Comparison of ENCODE assay signal across 1 cellular context in the genomic region with DNA sequence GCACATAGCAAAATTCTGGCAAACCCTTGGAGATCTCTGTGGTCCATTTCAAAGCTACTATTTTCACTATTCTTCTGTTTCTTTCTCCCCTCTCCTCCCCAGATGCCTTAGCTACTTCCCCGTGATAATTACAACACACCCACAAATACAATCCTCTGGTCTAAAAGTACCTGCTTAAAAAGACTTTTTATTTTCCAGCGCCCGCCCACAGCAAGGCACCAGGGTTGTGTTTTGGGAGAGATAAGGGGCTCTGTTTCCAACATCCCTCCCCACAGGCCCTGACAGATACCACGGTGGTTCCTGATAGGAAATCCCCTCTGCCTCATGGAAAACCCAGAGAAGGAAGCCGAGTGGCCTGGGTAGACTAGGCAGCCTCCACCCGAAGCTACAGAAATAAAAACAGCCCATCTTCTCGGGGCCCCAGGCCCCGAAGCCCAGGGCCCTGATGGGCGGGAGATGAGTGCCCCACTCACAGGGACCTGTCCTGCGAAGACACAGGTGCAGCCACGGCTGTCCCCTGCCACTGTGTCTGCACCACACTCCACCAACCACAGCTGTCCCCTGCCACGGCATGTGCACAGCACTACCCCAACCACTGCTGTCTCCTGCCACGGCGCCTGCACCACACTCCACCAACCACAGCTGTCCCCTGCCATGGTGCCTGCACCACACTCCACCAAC.
TF ChIP-seq lines count a peak whose summit lies in the region.

No MANE protein-coding gene starts in this region.

TF ChIP-seq in K562, 482 proteins besides CTCF, POLR2A, EP300 and RAD21 (continued from another document):
- TF ChIP-seq, protein P1, sequence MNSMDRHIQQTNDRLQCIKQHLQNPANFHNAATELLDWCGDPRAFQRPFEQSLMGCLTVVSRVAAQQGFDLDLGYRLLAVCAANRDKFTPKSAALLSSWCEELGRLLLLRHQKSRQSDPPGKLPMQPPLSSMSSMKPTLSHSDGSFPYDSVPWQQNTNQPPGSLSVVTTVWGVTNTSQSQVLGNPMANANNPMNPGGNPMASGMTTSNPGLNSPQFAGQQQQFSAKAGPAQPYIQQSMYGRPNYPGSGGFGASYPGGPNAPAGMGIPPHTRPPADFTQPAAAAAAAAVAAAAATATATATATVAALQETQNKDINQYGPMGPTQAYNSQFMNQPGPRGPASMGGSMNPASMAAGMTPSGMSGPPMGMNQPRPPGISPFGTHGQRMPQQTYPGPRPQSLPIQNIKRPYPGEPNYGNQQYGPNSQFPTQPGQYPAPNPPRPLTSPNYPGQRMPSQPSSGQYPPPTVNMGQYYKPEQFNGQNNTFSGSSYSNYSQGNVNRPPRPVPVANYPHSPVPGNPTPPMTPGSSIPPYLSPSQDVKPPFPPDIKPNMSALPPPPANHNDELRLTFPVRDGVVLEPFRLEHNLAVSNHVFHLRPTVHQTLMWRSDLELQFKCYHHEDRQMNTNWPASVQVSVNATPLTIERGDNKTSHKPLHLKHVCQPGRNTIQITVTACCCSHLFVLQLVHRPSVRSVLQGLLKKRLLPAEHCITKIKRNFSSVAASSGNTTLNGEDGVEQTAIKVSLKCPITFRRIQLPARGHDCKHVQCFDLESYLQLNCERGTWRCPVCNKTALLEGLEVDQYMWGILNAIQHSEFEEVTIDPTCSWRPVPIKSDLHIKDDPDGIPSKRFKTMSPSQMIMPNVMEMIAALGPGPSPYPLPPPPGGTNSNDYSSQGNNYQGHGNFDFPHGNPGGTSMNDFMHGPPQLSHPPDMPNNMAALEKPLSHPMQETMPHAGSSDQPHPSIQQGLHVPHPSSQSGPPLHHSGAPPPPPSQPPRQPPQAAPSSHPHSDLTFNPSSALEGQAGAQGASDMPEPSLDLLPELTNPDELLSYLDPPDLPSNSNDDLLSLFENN (IDR thresholded peaks at IDR 0.05; ENCODE audit: low read depth in 2 of 2, low read length in 2 of 2): peak in 1 of 2 experiments; percentile 76; a peak in 2 of 4 replicates
- TF ChIP-seq ZKSCAN8 (CRISPR knock-in tag; IDR thresholded peaks at IDR 0.05) (peak; percentile 38; the same call in 1 of the 2 replicates), ZFX (CRISPR knock-in tag; IDR thresholded peaks at IDR 0.05) (peak; percentile 41; the same call in 1 of the 2 replicates), MTF1 (CRISPR knock-in tag; IDR thresholded peaks at IDR 0.05; ENCODE audit: borderline replicate concordance) (0 out of 2 replicates have a peak, but pooled peaks have one; percentile 12), PML (IDR thresholded peaks at IDR 0.05; ENCODE audit: low read length) (peak; percentile 83), RB1 (IDR thresholded peaks at IDR 0.05; ENCODE audit: low read depth) (no peak), MCM5 (IDR thresholded peaks at IDR 0.05; ENCODE audit: low read depth) (no peak), GATAD2B (IDR thresholded peaks at IDR 0.05; ENCODE audit: borderline replicate concordance) (peak; percentile 66; the same call in 1 of the 2 replicates), SMARCE1 (IDR thresholded peaks at IDR 0.05) (peak; percentile 86), ZNF175 (CRISPR knock-in tag; IDR thresholded peaks at IDR 0.05; ENCODE audit: low read depth) (0 out of 2 replicates have a peak, but pooled peaks have one; percentile 5), ZNF12 (CRISPR knock-in tag; IDR thresholded peaks at IDR 0.05) (no peak), POLR3G (IDR thresholded peaks at IDR 0.05; ENCODE audit: extremely low read depth, insufficient read length, insufficient replicate concordance) (no peak), GATAD2A (IDR thresholded peaks at IDR 0.05) (peak; percentile 57; the same call in 1 of the 2 replicates), ZNF263 (CRISPR knock-in tag; IDR thresholded peaks at IDR 0.05; ENCODE audit: borderline replicate concordance) (0 out of 2 replicates have a peak, but pooled peaks have one; percentile 30), ZNF41 (CRISPR knock-in tag; conservative IDR thresholded peaks at IDR 0.05) (no peak), CC2D1A (IDR thresholded peaks at IDR 0.05) (peak; percentile 77; the same call in 1 of the 2 replicates), CEBPB (tag; IDR thresholded peaks at IDR 0.05) (peak; percentile 57; the same call in 1 of the 2 replicates)
- TF ChIP-seq, protein P2, sequence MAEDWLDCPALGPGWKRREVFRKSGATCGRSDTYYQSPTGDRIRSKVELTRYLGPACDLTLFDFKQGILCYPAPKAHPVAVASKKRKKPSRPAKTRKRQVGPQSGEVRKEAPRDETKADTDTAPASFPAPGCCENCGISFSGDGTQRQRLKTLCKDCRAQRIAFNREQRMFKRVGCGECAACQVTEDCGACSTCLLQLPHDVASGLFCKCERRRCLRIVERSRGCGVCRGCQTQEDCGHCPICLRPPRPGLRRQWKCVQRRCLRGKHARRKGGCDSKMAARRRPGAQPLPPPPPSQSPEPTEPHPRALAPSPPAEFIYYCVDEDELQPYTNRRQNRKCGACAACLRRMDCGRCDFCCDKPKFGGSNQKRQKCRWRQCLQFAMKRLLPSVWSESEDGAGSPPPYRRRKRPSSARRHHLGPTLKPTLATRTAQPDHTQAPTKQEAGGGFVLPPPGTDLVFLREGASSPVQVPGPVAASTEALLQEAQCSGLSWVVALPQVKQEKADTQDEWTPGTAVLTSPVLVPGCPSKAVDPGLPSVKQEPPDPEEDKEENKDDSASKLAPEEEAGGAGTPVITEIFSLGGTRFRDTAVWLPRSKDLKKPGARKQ (CRISPR knock-in tag; IDR thresholded peaks at IDR 0.05): no peak
- TF ChIP-seq, protein P3, sequence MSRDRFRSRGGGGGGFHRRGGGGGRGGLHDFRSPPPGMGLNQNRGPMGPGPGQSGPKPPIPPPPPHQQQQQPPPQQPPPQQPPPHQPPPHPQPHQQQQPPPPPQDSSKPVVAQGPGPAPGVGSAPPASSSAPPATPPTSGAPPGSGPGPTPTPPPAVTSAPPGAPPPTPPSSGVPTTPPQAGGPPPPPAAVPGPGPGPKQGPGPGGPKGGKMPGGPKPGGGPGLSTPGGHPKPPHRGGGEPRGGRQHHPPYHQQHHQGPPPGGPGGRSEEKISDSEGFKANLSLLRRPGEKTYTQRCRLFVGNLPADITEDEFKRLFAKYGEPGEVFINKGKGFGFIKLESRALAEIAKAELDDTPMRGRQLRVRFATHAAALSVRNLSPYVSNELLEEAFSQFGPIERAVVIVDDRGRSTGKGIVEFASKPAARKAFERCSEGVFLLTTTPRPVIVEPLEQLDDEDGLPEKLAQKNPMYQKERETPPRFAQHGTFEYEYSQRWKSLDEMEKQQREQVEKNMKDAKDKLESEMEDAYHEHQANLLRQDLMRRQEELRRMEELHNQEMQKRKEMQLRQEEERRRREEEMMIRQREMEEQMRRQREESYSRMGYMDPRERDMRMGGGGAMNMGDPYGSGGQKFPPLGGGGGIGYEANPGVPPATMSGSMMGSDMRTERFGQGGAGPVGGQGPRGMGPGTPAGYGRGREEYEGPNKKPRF (IDR thresholded peaks at IDR 0.05; ENCODE audit: low read depth, low read length): no peak
- TF ChIP-seq, protein P4, sequence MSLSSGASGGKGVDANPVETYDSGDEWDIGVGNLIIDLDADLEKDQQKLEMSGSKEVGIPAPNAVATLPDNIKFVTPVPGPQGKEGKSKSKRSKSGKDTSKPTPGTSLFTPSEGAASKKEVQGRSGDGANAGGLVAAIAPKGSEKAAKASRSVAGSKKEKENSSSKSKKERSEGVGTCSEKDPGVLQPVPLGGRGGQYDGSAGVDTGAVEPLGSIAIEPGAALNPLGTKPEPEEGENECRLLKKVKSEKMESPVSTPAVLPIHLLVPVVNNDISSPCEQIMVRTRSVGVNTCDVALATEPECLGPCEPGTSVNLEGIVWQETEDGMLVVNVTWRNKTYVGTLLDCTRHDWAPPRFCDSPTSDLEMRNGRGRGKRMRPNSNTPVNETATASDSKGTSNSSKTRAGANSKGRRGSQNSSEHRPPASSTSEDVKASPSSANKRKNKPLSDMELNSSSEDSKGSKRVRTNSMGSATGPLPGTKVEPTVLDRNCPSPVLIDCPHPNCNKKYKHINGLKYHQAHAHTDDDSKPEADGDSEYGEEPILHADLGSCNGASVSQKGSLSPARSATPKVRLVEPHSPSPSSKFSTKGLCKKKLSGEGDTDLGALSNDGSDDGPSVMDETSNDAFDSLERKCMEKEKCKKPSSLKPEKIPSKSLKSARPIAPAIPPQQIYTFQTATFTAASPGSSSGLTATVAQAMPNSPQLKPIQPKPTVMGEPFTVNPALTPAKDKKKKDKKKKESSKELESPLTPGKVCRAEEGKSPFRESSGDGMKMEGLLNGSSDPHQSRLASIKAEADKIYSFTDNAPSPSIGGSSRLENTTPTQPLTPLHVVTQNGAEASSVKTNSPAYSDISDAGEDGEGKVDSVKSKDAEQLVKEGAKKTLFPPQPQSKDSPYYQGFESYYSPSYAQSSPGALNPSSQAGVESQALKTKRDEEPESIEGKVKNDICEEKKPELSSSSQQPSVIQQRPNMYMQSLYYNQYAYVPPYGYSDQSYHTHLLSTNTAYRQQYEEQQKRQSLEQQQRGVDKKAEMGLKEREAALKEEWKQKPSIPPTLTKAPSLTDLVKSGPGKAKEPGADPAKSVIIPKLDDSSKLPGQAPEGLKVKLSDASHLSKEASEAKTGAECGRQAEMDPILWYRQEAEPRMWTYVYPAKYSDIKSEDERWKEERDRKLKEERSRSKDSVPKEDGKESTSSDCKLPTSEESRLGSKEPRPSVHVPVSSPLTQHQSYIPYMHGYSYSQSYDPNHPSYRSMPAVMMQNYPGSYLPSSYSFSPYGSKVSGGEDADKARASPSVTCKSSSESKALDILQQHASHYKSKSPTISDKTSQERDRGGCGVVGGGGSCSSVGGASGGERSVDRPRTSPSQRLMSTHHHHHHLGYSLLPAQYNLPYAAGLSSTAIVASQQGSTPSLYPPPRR (CRISPR knock-in tag; IDR thresholded peaks at IDR 0.05; ENCODE audit: borderline replicate concordance): no peak
- TF ChIP-seq, protein P5, sequence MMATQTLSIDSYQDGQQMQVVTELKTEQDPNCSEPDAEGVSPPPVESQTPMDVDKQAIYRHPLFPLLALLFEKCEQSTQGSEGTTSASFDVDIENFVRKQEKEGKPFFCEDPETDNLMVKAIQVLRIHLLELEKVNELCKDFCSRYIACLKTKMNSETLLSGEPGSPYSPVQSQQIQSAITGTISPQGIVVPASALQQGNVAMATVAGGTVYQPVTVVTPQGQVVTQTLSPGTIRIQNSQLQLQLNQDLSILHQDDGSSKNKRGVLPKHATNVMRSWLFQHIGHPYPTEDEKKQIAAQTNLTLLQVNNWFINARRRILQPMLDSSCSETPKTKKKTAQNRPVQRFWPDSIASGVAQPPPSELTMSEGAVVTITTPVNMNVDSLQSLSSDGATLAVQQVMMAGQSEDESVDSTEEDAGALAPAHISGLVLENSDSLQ (IDR thresholded peaks at IDR 0.05): no peak
- TF ChIP-seq, protein P6, sequence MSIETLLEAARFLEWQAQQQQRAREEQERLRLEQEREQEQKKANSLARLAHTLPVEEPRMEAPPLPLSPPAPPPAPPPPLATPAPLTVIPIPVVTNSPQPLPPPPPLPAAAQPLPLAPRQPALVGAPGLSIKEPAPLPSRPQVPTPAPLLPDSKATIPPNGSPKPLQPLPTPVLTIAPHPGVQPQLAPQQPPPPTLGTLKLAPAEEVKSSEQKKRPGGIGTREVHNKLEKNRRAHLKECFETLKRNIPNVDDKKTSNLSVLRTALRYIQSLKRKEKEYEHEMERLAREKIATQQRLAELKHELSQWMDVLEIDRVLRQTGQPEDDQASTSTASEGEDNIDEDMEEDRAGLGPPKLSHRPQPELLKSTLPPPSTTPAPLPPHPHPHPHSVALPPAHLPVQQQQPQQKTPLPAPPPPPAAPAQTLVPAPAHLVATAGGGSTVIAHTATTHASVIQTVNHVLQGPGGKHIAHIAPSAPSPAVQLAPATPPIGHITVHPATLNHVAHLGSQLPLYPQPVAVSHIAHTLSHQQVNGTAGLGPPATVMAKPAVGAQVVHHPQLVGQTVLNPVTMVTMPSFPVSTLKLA (conservative IDR thresholded peaks at IDR 0.05): peak in 1 of 2 experiments; percentile 63; a peak in 1 of 4 replicates
